ENCODE assay signal across 19 cellular contexts in genomic region chr17:75019710-75020109, GRCh38.
"Had no signal": no experiment of that assay in that cellular context is flagged by ENCODE, and none has a peak within 500 bp of the region (broad histone marks: within the 10 kb centered on the region; RNA-seq: fewer than 3 reads in every experiment).

No MANE protein-coding gene starts in this region.

- H3K36me3 ChIP-seq: breast epithelium had no signal

- H3K4me3 ChIP-seq: ascending aorta, breast epithelium, esophagus squamous epithelium, right atrium auricular region, testis had no signal

- ATAC-seq: activated naive CD8-positive, alpha-beta T cell treated with anti-CD3 and anti-CD28 coated beads, Interleukin-2, amount 50 U/mL, for 24 hours; left cardiac atrium; natural killer cell treated with Interleukin-12 subunit alpha and Interleukin-12 subunit beta and Interleukin-15 and Interleukin-18, amount 100 ng/mL, for 72 hours had no signal

- H3K9me3 ChIP-seq: ascending aorta, breast epithelium, esophagus squamous epithelium, right atrium auricular region, testis had no signal

- H3K27ac ChIP-seq: ascending aorta, breast epithelium, esophagus squamous epithelium, right atrium auricular region, testis had no signal

- H3K4me1 ChIP-seq: ascending aorta, breast epithelium, right atrium auricular region, testis had no signal

- H3K27me3 ChIP-seq: ascending aorta, breast epithelium, esophagus squamous epithelium, right atrium auricular region, testis had no signal

- DNase-seq: activated CD4-positive, alpha-beta T cell treated with anti-CD3 and anti-CD28 coated beads, Interleukin-2, amount 50 U/mL, for 1 hour; activated CD4-positive, CD25-positive, alpha-beta regulatory T cell treated with anti-CD3 and anti-CD28 coated beads, Interleukin-2, amount 50 U/mL, for 72 hours; activated CD8-positive, alpha-beta memory T cell treated with anti-CD3 and anti-CD28 coated beads, Interleukin-2, amount 50 U/mL, for 4 hours; activated effector memory CD4-positive, alpha-beta T cell treated with Interleukin-2 at 50 U/mL for 16 hours; activated naive CD4-positive, alpha-beta T cell treated with anti-CD3 and anti-CD28 coated beads, Interleukin-2, amount 10 ng/mL, durations not matched to agents 7 days and 5 days; activated naive CD8-positive, alpha-beta T cell treated with anti-CD3 and anti-CD28 coated beads, Interleukin-2, amount 50 U/mL, for 24 hours; activated T-cell treated with anti-CD3 and anti-CD28 coated beads, Interleukin-2, amount 50 U/mL, for 48 hours; cerebellar nuclear complex; effector CD8-positive, alpha-beta T cell; esophagus squamous epithelium; left cardiac atrium; mesendoderm; stimulated activated CD4-positive, alpha-beta T cell treated with anti-CD3 and anti-CD28 coated beads, Interleukin-2, amount 100 ng/mL, for 24 hours; T1000; testis had no signal
